In the genomic region with DNA sequence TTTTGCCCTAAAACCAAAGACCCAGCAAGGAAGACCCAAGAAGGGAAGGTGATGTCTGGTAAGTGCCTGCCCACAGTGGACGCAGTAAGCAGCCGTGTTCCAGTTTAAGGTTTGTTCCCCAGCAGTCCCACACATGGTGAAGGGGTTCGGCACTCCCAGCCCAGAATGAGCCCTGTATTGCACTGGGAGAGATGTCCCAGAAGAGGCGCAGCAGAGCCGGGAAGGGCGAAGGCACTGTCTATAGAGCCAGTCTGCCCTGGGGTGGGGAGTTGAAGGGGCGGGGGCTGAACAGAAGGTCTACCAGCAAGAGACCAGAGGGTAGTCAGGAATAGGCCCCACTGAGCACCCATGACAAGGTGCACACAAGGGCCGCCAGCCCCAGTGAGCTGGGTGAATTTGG, we compare ENCODE assay signal across 28 cellular contexts. TPM values are rescaled to one million over a fixed set of nuclear protein-coding genes. Genes with fewer than 3 reads are reported as not detected.
"Had no signal": no experiment of that assay in that cellular context is flagged by ENCODE, and none has a peak within 500 bp of the region (broad histone marks: within the 10 kb centered on the region; RNA-seq: fewer than 3 reads in every experiment).

No MANE protein-coding gene starts in this region.

- H3K4me3 ChIP-seq: esophagus squamous epithelium, heart right ventricle, left ventricle myocardium inferior, lung, pancreas, prostate gland, skin epidermis, suprapubic skin, tibial artery had no signal

- FAIRE-seq: bronchial epithelial cell, colon, endometrium, pancreas, urothelium cell line had no signal

- H3K4me1 ChIP-seq: pancreas, prostate gland had no signal

- DNase-seq: activated CD4-positive, alpha-beta T cell treated with anti-CD3 and anti-CD28 coated beads for 4 hours; activated CD4-positive, alpha-beta T cell treated with anti-CD3 and anti-CD28 coated beads, Interleukin-2, amount 50 U/mL, for 4 hours; activated effector memory CD4-positive, alpha-beta T cell treated with Interleukin-2 at 50 U/mL for 16 hours; activated naive CD4-positive, alpha-beta T cell treated with Interleukin-2 at 50 U/mL for 16 hours; anterior cingulate cortex; dermis blood vessel endothelial cell; effector CD4-positive, alpha-beta T cell; esophagus squamous epithelium; foreskin melanocyte; heart right ventricle; left ventricle myocardium inferior; naive thymus-derived CD4-positive, alpha-beta T cell; nucleus accumbens; pancreas; retina; stimulated activated CD4-positive, alpha-beta T cell treated with anti-CD3 and anti-CD28 coated beads, Interleukin-1b, Interleukin-23, amount 100 ng/mL, for 48 hours; stimulated activated naive CD4-positive, alpha-beta T cell; tibial artery had no signal

- H3K27me3 ChIP-seq: pancreas had no signal

- H3K36me3 ChIP-seq: esophagus squamous epithelium, heart right ventricle, left ventricle myocardium inferior, pancreas, prostate gland, suprapubic skin, tibial artery had no signal

- H3K9me3 ChIP-seq: esophagus squamous epithelium, heart right ventricle, left ventricle myocardium inferior, pancreas, prostate gland, suprapubic skin, tibial artery had no signal

- H3K27ac ChIP-seq: epithelial cell of prostate, esophagus squamous epithelium, heart right ventricle, left ventricle myocardium inferior, pancreas, prostate gland, skin epidermis, suprapubic skin, tibial artery had no signal

- ATAC-seq: heart right ventricle; naive thymus-derived CD4-positive, alpha-beta T cell; sciatic nerve had no signal

RNA-seq across cellular contexts. Expression of gene TMEM158, which starts 6.4 kb away (rescaled TPM):
- polyA plus RNA-seq: naive thymus-derived CD4-positive, alpha-beta T cell had no signal
